9 cellular contexts compared by ENCODE assay signal in genomic region chr9:131397100-131397790, GRCh38. TPM values are rescaled to one million over a fixed set of nuclear protein-coding genes. Genes with fewer than 3 reads are reported as not detected.
A peak's percentile ranks its signal among the peaks of the same experiment; 100 is the strongest.
DNase-seq lines count a peak whose midpoint lies in the region; ATAC-seq, FAIRE-seq and TF ChIP-seq lines count a peak whose summit lies in the region.
"Had no signal": no experiment of that assay in that cellular context is flagged by ENCODE, and none has a peak within 500 bp of the region (broad histone marks: within the 10 kb centered on the region; RNA-seq: fewer than 3 reads in every experiment).

No MANE protein-coding gene starts in this region.

- H3K4me1 ChIP-seq in kidney (ENCODE audit: control insufficient read depth in 1 of 2, insufficient read depth in 1 of 2, low read depth in 1 of 2, low read length in 2 of 2) (peaks cover 39 to 43% of the 10 kb centered on the region in 2 donors), transverse colon (peaks cover 39 to 78% (median 60%) of the 10 kb centered on the region in 4 donors)

- ATAC-seq in HG03135 (IDR thresholded peaks at IDR 0.05; ENCODE audit: unreplicated experiment), result no peak
- ATAC-seq in GM18498 (IDR thresholded peaks at IDR 0.05; ENCODE audit: unreplicated experiment), result no peak

- H3K36me3 ChIP-seq in kidney (ENCODE audit: control insufficient read depth in 1 of 2, insufficient read depth in 2 of 2, low read length in 2 of 2) (no peaks in the 10 kb centered on the region), transverse colon (no peaks in the 10 kb centered on the region)

- TF ChIP-seq EP300 in transverse colon (IDR thresholded peaks at IDR 0.05; ENCODE audit: low read depth), result no peak

- no peak for TF ChIP-seq CTCF in kidney (IDR thresholded peaks at IDR 0.05; ENCODE audit: borderline replicate concordance, extremely low read depth, insufficient read depth)
- no peak for TF ChIP-seq CTCF in transverse colon (IDR thresholded peaks at IDR 0.05)

- H3K9me3 Mint-ChIP-seq in activated naive CD4-positive, alpha-beta T cell treated with anti-CD3 and anti-CD28 coated beads, Interleukin-2, amount 50 U/mL, for 24 hours, result no peaks in the 10 kb centered on the region
- no peaks in the 10 kb centered on the region for H3K9me3 Mint-ChIP-seq in activated naive CD8-positive, alpha-beta T cell (ENCODE audit: low read depth)

- intact Hi-C loops in kidney (cut with DNase I), result no loop called here
- intact Hi-C loops in transverse colon (cut with DNase I; ENCODE audit: low total_unique reads), result no loop called here

- FAIRE-seq in kidney (lab: Jason Lieb, UNC), result no peak

- in situ Hi-C loops in transverse colon (cut with MboI; ENCODE audit: low pct_ligation_motif_present in 1 of 4, low pct_unique_long_range_greater_than_20kb in 1 of 4, low sequenced_read_pairs in 3 of 4), result loop anchor here in 1 of 4 donors (25.0 kb wide), 1 partner anchor 340 kb away; the partner anchor contains the start of gene RAPGEF1

- H3K36me3 Mint-ChIP-seq in activated naive CD4-positive, alpha-beta T cell treated with anti-CD3 and anti-CD28 coated beads, Interleukin-2, amount 50 U/mL, for 24 hours, result no peaks in the 10 kb centered on the region
- peaks cover 2% of the 10 kb centered on the region for H3K36me3 Mint-ChIP-seq in activated naive CD8-positive, alpha-beta T cell

- no peaks in the 10 kb centered on the region for H3K27me3 ChIP-seq in transverse colon

- no peak for TF ChIP-seq POLR2A in transverse colon (IDR thresholded peaks at IDR 0.05)

- H3K27me3 Mint-ChIP-seq in activated naive CD4-positive, alpha-beta T cell treated with anti-CD3 and anti-CD28 coated beads, Interleukin-2, amount 50 U/mL, for 24 hours, result no peaks in the 10 kb centered on the region
- H3K27me3 Mint-ChIP-seq in activated naive CD8-positive, alpha-beta T cell, result no peaks in the 10 kb centered on the region

- peaks cover 75% of the 10 kb centered on the region for H3K4me1 Mint-ChIP-seq in activated naive CD4-positive, alpha-beta T cell treated with anti-CD3 and anti-CD28 coated beads, Interleukin-2, amount 50 U/mL, for 24 hours
- peaks cover 67% of the 10 kb centered on the region for H3K4me1 Mint-ChIP-seq in activated naive CD8-positive, alpha-beta T cell (ENCODE audit: low read depth)

- DNase-seq in activated naive CD4-positive, alpha-beta T cell (lab: John Stamatoyannopoulos, UW), result no peak
- DNase-seq in kidney, result peak; percentile 17
- no peak for DNase-seq in transverse colon
- no peak for DNase-seq in NCI-H1105 (lab: John Stamatoyannopoulos, UW)
- DNase-seq: cortex of kidney had no signal

- H3K9ac ChIP-seq in kidney (ENCODE audit: low read length in 2 of 2), result peak overlapping the region; percentile 21 to 46

- no peaks in the 10 kb centered on the region for H3K9me3 ChIP-seq in kidney (ENCODE audit: control insufficient read depth in 1 of 2, low read length in 2 of 2)
- no peaks in the 10 kb centered on the region for H3K9me3 ChIP-seq in transverse colon

- WGBS in transverse colon (ENCODE audit: low coverage in 1 of 2), 2 donors, result 28 to 31% methylated on average over 4 to 8 of the region's 8 CpGs

- H3K27ac Mint-ChIP-seq in activated naive CD4-positive, alpha-beta T cell treated with anti-CD3 and anti-CD28 coated beads, Interleukin-2, amount 50 U/mL, for 24 hours, result peak overlapping the region; percentile 75
- H3K27ac Mint-ChIP-seq in activated naive CD8-positive, alpha-beta T cell, result peak overlapping the region; percentile 94

- peak overlapping the region; percentile 89 for H3K4me3 Mint-ChIP-seq in activated naive CD4-positive, alpha-beta T cell treated with anti-CD3 and anti-CD28 coated beads, Interleukin-2, amount 50 U/mL, for 24 hours
- peak overlapping the region; percentile 94 for H3K4me3 Mint-ChIP-seq in activated naive CD8-positive, alpha-beta T cell

- peak overlapping the region; percentile 44 to 51 for H3K4me3 ChIP-seq in kidney (ENCODE audit: low read length in 2 of 2)
- peak overlapping the region in 1 of 4 donors; percentile 75 for H3K4me3 ChIP-seq in transverse colon

- H3K27ac ChIP-seq in kidney (ENCODE audit: low read depth in 2 of 2, low read length in 2 of 2) (peak overlapping the region; percentile 72 to 90), transverse colon (peak overlapping the region; percentile 98 to 100 (median 99))

RNA-seq across cellular contexts. Expression of gene PRRC2B, which starts 3.4 kb away (rescaled TPM):
- total RNA-seq in kidney (227 TPM), transverse colon (100 to 1,000 TPM in 2 of 4 donors, 10 to 100 TPM in 2; 73.7 to 171 (median 98.9) TPM)
- 37.4 TPM for polyA plus RNA-seq in kidney (ENCODE audit: insufficient read depth, low read depth, low replicate concordance)
